In genomic region chr10:84854439-84854838, GRCh38 we compare ENCODE assay signal across 24 cellular contexts.
"Had no signal": no experiment of that assay in that cellular context is flagged by ENCODE, and none has a peak within 500 bp of the region (broad histone marks: within the 10 kb centered on the region; RNA-seq: fewer than 3 reads in every experiment).

No MANE protein-coding gene starts in this region.

- H3K4me1 ChIP-seq: colonic mucosa, esophagus muscularis mucosa, esophagus squamous epithelium, foreskin keratinocyte, gastrocnemius medialis, gastroesophageal sphincter, heart left ventricle had no signal

- H3K27ac ChIP-seq: colonic mucosa, coronary artery, dorsolateral prefrontal cortex, epithelial cell of prostate, esophagus muscularis mucosa, esophagus squamous epithelium, foreskin keratinocyte, gastrocnemius medialis, gastroesophageal sphincter, heart left ventricle, heart right ventricle had no signal

- H3K27me3 ChIP-seq: colonic mucosa, dorsolateral prefrontal cortex, esophagus muscularis mucosa, esophagus squamous epithelium, foreskin keratinocyte, gastrocnemius medialis, gastroesophageal sphincter, heart left ventricle, heart right ventricle had no signal

- H3K36me3 ChIP-seq: colonic mucosa, esophagus muscularis mucosa, esophagus squamous epithelium, gastrocnemius medialis, gastroesophageal sphincter, heart left ventricle, heart right ventricle had no signal

- H3K4me3 ChIP-seq: colonic mucosa, coronary artery, dorsolateral prefrontal cortex, esophagus muscularis mucosa, esophagus squamous epithelium, gastrocnemius medialis, gastroesophageal sphincter, heart left ventricle, heart right ventricle had no signal

- H3K9me3 ChIP-seq: colonic mucosa, esophagus muscularis mucosa, esophagus squamous epithelium, gastrocnemius medialis, gastroesophageal sphincter had no signal

- DNase-seq: colonic mucosa; cortex of kidney; dermis blood vessel endothelial cell; dorsolateral prefrontal cortex; effector CD4-positive, alpha-beta T cell; effector CD8-positive, alpha-beta T cell; effector memory CD4-positive, alpha-beta T cell; effector memory CD8-positive, alpha-beta T cell; endodermal cell; erythroblast; esophagus squamous epithelium; foreskin fibroblast; foreskin keratinocyte; foreskin melanocyte; gastrocnemius medialis; glutamatergic neuron; head of caudate nucleus; heart left ventricle; heart right ventricle had no signal

- ATAC-seq: effector memory CD8-positive, alpha-beta T cell; esophagus mucosa; foreskin keratinocyte; gastrocnemius medialis; gastroesophageal sphincter; heart left ventricle; heart right ventricle had no signal
